ENCODE assay signal across 9 cellular contexts in the genomic region with DNA sequence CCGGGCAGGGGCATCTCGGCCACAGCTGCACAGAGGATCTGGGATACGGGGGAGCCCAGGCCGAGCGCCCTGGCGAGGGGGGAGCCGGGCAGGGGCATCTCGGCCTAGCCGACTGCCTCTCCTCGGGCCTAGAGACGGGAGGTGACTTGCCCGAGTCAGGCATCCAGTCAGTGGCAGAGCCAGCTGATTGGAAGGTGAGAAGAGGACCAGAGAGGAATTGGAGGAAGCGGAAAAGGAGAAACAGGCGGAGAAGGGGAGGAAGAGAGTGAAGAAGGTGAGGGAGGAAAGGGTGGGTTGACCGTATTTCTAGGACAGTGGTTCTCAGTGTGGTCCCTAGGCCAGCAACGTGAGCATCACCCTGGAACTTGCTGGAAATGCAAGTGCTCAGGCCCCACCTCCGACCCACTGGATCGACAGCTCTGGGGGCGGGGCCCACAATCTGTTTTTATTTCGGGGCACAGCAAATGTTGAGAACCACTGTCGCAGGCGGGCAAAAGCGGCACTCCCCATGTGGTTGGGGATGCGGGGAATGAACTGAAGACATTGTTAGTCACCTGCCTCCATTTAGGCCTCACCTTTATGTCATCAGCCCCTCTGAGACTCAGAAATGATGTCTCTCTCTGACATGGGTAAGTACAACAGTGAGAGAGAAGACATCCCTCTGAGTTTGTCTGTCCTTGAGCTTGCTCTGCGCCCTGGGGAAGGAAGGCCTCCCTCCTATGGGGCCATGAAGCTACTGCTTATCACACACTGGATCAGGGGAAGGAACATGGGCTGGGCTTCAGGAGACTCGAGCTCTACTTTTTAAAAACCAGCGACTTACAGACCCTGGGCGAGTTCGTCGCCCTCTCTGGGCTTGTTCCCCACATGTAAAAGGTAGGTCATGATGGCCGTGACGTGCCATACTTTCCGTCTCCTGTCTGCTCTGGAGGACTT. TPM values are rescaled to one million over a fixed set of nuclear protein-coding genes. Genes with fewer than 3 reads are reported as not detected.
DNase-seq lines count a peak whose midpoint lies in the region; ATAC-seq and TF ChIP-seq lines count a peak whose summit lies in the region.
"Had no signal": no experiment of that assay in that cellular context is flagged by ENCODE, and none has a peak within 500 bp of the region (broad histone marks: within the 10 kb centered on the region; RNA-seq: fewer than 3 reads in every experiment).

No MANE protein-coding gene starts in this region.

- no peaks in the 10 kb centered on the region for H3K36me3 Mint-ChIP-seq in T-helper 2 cell treated with Interferon-gamma antibody and Interleukin-4, amounts not matched to agents 5 μg/mL and 100 μg/mL, for 36 hours (ENCODE audit: low read depth)
- H3K36me3 Mint-ChIP-seq in stimulated activated naive B cell treated with anti-CD40 and anti-IgM and Interleukin-4, amounts not matched to agents 10 μg/mL and 1 μg/mL and 100 μg/mL, for 72 hours, result peaks cover 21 to 22% of the 10 kb centered on the region in 2 donors
- H3K36me3 Mint-ChIP-seq in progenitor cell of endocrine pancreas (ENCODE audit: insufficient read depth), result peaks cover under 1% of the 10 kb centered on the region

- TF ChIP-seq CTCF in progenitor cell of endocrine pancreas (IDR thresholded peaks at IDR 0.05; ENCODE audit: unreplicated experiment), result no peak

- peaks cover 3% of the 10 kb centered on the region for H3K4me1 Mint-ChIP-seq in T-helper 2 cell treated with Interferon-gamma antibody and Interleukin-4, amounts not matched to agents 5 μg/mL and 100 μg/mL, for 36 hours (ENCODE audit: low read depth)
- H3K4me1 Mint-ChIP-seq in stimulated activated naive B cell treated with anti-CD40 and anti-IgM and Interleukin-4, amounts not matched to agents 10 μg/mL and 1 μg/mL and 100 μg/mL, for 72 hours, result peaks cover 20 to 48% of the 10 kb centered on the region in 2 donors
- H3K4me1 Mint-ChIP-seq in progenitor cell of endocrine pancreas (ENCODE audit: low read depth), result no peaks in the 10 kb centered on the region

- H3K27me3 Mint-ChIP-seq in T-helper 2 cell treated with Interferon-gamma antibody and Interleukin-4, amounts not matched to agents 5 μg/mL and 100 μg/mL, for 36 hours (ENCODE audit: low read depth), result peaks cover 5% of the 10 kb centered on the region
- H3K27me3 Mint-ChIP-seq in stimulated activated naive B cell treated with anti-CD40 and anti-IgM and Interleukin-4, amounts not matched to agents 10 μg/mL and 1 μg/mL and 100 μg/mL, for 72 hours, result peaks cover 53 to 70% of the 10 kb centered on the region in 2 donors
- peaks cover 58% of the 10 kb centered on the region for H3K27me3 Mint-ChIP-seq in progenitor cell of endocrine pancreas

- H3K4me3 ChIP-seq in right cardiac atrium (ENCODE audit: low read length), result no peak overlapping the region

- peak overlapping the region; percentile 24 for H3K4me3 Mint-ChIP-seq in T-helper 2 cell treated with Interferon-gamma antibody and Interleukin-4, amounts not matched to agents 5 μg/mL and 100 μg/mL, for 36 hours
- peak overlapping the region; percentile 5 to 64 for H3K4me3 Mint-ChIP-seq in stimulated activated naive B cell treated with anti-CD40 and anti-IgM and Interleukin-4, amounts not matched to agents 10 μg/mL and 1 μg/mL and 100 μg/mL, for 72 hours
- no peak overlapping the region for H3K4me3 Mint-ChIP-seq in progenitor cell of endocrine pancreas (ENCODE audit: low read depth)

- peaks cover 5% of the 10 kb centered on the region for H3K4me1 ChIP-seq in right cardiac atrium (ENCODE audit: control insufficient read depth, insufficient read depth, low read length)

- no peaks in the 10 kb centered on the region for H3K9me3 ChIP-seq in right cardiac atrium (ENCODE audit: control insufficient read depth, low read length)

- H3K27ac Mint-ChIP-seq in T-helper 2 cell treated with Interferon-gamma antibody and Interleukin-4, amounts not matched to agents 5 μg/mL and 100 μg/mL, for 36 hours, result peak overlapping the region; percentile 41
- no peak overlapping the region for H3K27ac Mint-ChIP-seq in stimulated activated naive B cell treated with anti-CD40 and anti-IgM and Interleukin-4, amounts not matched to agents 10 μg/mL and 1 μg/mL and 100 μg/mL, for 72 hours
- H3K27ac Mint-ChIP-seq in progenitor cell of endocrine pancreas, result no peak overlapping the region
- H3K27ac Mint-ChIP-seq: stimulated activated naive CD8-positive, alpha-beta T cell treated with anti-CD3 and anti-CD28 coated beads, Interleukin-15, Interleukin-2, amounts not matched to agents 100 ng/mL and 50 ng/mL, for 24 hours had no signal

- no peak for DNase-seq in T-helper 2 cell treated with Interferon-gamma antibody and Interleukin-4, amounts not matched to agents 5 μg/mL and 100 μg/mL, for 36 hours (ENCODE audit: low spot score)
- DNase-seq in T-helper 2 cell (no peak), right cardiac atrium (peak in 2 of 3 donors; percentile 58 to 80), SHP77 (lab: John Stamatoyannopoulos, UW) (no peak), progenitor cell of endocrine pancreas (ENCODE audit: low spot score, unreplicated experiment) (no peak)
- no peak for DNase-seq in stimulated activated naive B cell treated with anti-CD40 and anti-IgM and Interleukin-4, amounts not matched to agents 10 μg/mL and 1 μg/mL and 100 μg/mL, for 72 hours
- DNase-seq in stimulated activated naive CD4-positive, alpha-beta T cell (lab: John Stamatoyannopoulos, UW), result no peak

- H3K9me3 Mint-ChIP-seq in T-helper 2 cell treated with Interferon-gamma antibody and Interleukin-4, amounts not matched to agents 5 μg/mL and 100 μg/mL, for 36 hours, result peaks cover 13% of the 10 kb centered on the region
- H3K9me3 Mint-ChIP-seq in stimulated activated naive B cell treated with anti-CD40 and anti-IgM and Interleukin-4, amounts not matched to agents 10 μg/mL and 1 μg/mL and 100 μg/mL, for 72 hours, result no peaks in the 10 kb centered on the region
- no peaks in the 10 kb centered on the region for H3K9me3 Mint-ChIP-seq in progenitor cell of endocrine pancreas (ENCODE audit: low read depth)
- H3K9me3 Mint-ChIP-seq: stimulated activated naive CD8-positive, alpha-beta T cell treated with anti-CD3 and anti-CD28 coated beads, Interleukin-15, Interleukin-2, amounts not matched to agents 100 ng/mL and 50 ng/mL, for 24 hours had no signal

- H3K27ac ChIP-seq in adipose tissue (ENCODE audit: low read depth, low read length) (peak overlapping the region; percentile 29), right cardiac atrium (ENCODE audit: low read length) (peak overlapping the region; percentile 79)

- H3K27me3 ChIP-seq in right cardiac atrium (ENCODE audit: control insufficient read depth, insufficient read depth), result no peaks in the 10 kb centered on the region

- ATAC-seq in right cardiac atrium, result peak in 1 of 2 donors; percentile 1
- no peak for ATAC-seq in stimulated activated naive B cell treated with anti-CD40 and anti-IgM and Interleukin-4, amounts not matched to agents 10 μg/mL and 1 μg/mL and 100 μg/mL, for 72 hours (replicated peaks)

- WGBS in adipose tissue, 3 donors, result 78 to 87% (median 87%) methylated on average over 29 to 31 of the region's 33 CpGs
- 76% methylated on average over 31 of the region's 33 CpGs for WGBS in right cardiac atrium

- intact Hi-C loops in right cardiac atrium (cut with DNase I), result no loop called here

RNA-seq across cellular contexts. Expression of a gene that starts 1.0 kb away (rescaled TPM):
- polyA plus RNA-seq in adipose tissue, result 10 to 100 TPM in 1 of 3 donors, 1 to 10 TPM in 2; 2.2 to 15.8 (median 9.7) TPM
- 1 to 10 TPM; 1.2 to 6.5 (median 2.9) TPM for total RNA-seq in right cardiac atrium
- polyA plus RNA-seq in right cardiac atrium, result 2.4 TPM
- 4.8 and 5.0 TPM in 2 replicates for total RNA-seq in progenitor cell of endocrine pancreas

Comparison
In these comparisons a context has a peak if more than half of its experiments do, and no peak if none do; other contexts are left out.
1. DNase-seq: peak in right cardiac atrium (2 of 3); none in T-helper 2 cell treated with Interferon-gamma antibody and Interleukin-4, amounts not matched to agents 5 μg/mL and 100 μg/mL, for 36 hours (single experiment), T-helper 2 cell (0 of 5), stimulated activated naive B cell treated with anti-CD40 and anti-IgM and Interleukin-4, amounts not matched to agents 10 μg/mL and 1 μg/mL and 100 μg/mL, for 72 hours (single experiment), stimulated activated naive CD4-positive, alpha-beta T cell (0 of 6), SHP77 (0 of 2) and progenitor cell of endocrine pancreas (single experiment).